ENCODE assay signal across 1 cellular context in the genomic region with DNA sequence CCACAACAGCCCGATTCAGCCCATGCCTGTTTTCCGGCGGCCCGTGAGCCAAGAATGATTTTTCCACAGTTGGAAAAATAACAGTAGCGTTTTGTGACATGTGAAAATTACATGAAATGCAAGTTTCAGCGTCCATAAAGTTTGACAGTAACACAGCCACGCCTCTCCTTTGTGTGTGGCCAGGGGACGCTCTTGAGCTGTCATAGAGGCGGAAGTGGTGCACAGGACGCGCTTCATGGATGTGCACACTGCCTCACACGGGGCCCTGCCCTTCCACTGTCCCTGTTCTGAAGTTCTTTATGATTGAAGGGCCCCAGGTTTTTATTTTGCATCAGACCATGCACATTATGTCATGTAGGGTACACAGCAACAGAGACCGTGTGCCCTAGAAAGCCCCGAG.
TF ChIP-seq lines count a peak whose summit lies in the region.

No MANE protein-coding gene starts in this region.

TF ChIP-seq in K562, 482 proteins besides CTCF, POLR2A, EP300 and RAD21 (continued from another document):
- peak; percentile 62; the same call in 1 of the 2 replicates for TF ChIP-seq STAG1 (CRISPR knock-in tag; IDR thresholded peaks at IDR 0.05; ENCODE audit: borderline replicate concordance)
- peak; percentile 66 for TF ChIP-seq DEAF1 (CRISPR knock-in tag; IDR thresholded peaks at IDR 0.05)
- no peak for TF ChIP-seq ZFPM2 (CRISPR knock-in tag; IDR thresholded peaks at IDR 0.05)
- TF ChIP-seq CXXC5 (CRISPR knock-in tag; IDR thresholded peaks at IDR 0.05), result peak; percentile 13; the same call in 1 of the 2 replicates
- TF ChIP-seq ZBTB40 (IDR thresholded peaks at IDR 0.05), result peak; percentile 57; the same call in 1 of the 2 replicates
- peak; percentile 45; the same call in 1 of the 2 replicates for TF ChIP-seq ZBTB40 (CRISPR knock-in tag; IDR thresholded peaks at IDR 0.05)
- no peak for TF ChIP-seq ZNF449 (CRISPR knock-in tag; IDR thresholded peaks at IDR 0.05)
- peak; percentile 43; the same call in 1 of the 2 replicates for TF ChIP-seq RB1 (IDR thresholded peaks at IDR 0.05; ENCODE audit: low read depth)
- 0 out of 4 replicates have a peak, but pooled peaks of 1 of the 2 experiments have one; percentile 36 for TF ChIP-seq RCOR1 (IDR thresholded peaks at IDR 0.05; ENCODE audit: borderline replicate concordance in 1 of 2, low read depth in 2 of 2, low read length in 2 of 2)
- peak; percentile 51 for TF ChIP-seq MYC (IDR thresholded peaks at IDR 0.05; ENCODE audit: low read depth, low read length)
- TF ChIP-seq MYC (CRISPR knock-in tag; IDR thresholded peaks at IDR 0.05; ENCODE audit: borderline replicate concordance, low read depth), result no peak
- TF ChIP-seq MAZ (CRISPR knock-in tag; conservative IDR thresholded peaks at IDR 0.05 in 1 of 2, IDR thresholded peaks at IDR 0.05 in 1 of 2), result peak in 1 of 2 experiments; percentile 33; a peak in 1 of 4 replicates
- no peak for TF ChIP-seq ESRRA (IDR thresholded peaks at IDR 0.05; ENCODE audit: borderline replicate concordance, low read depth)
- peak; percentile 88 for TF ChIP-seq ARID2 (IDR thresholded peaks at IDR 0.05)
- TF ChIP-seq ZNF384 (IDR thresholded peaks at IDR 0.05; ENCODE audit: low read depth, low read length), result peak; percentile 45
- peak; percentile 55; the same call in 1 of the 2 replicates for TF ChIP-seq CC2D1A (IDR thresholded peaks at IDR 0.05)
- TF ChIP-seq JUND (IDR thresholded peaks at IDR 0.05; ENCODE audit: borderline replicate concordance, low read depth, low read length), result 0 out of 2 replicates have a peak, but pooled peaks have one; percentile 22
- TF ChIP-seq JUND (tag; IDR thresholded peaks at IDR 0.05; ENCODE audit: borderline replicate concordance, low read depth, low read length), result no peak; the same call in 2 of the 3 replicates
